ENCODE assay signal across 18 cellular contexts in genomic region chr14:90293766-90294471, GRCh38. TPM values are rescaled to one million over a fixed set of nuclear protein-coding genes. Genes with fewer than 3 reads are reported as not detected.
DNase-seq lines count a peak whose midpoint lies in the region; ATAC-seq, FAIRE-seq and TF ChIP-seq lines count a peak whose summit lies in the region.
"Had no signal": no experiment of that assay in that cellular context is flagged by ENCODE, and none has a peak within 500 bp of the region (broad histone marks: within the 10 kb centered on the region; RNA-seq: fewer than 3 reads in every experiment).

No MANE protein-coding gene starts in this region.

- in situ Hi-C loops in HepG2 (cut with HindIII; ENCODE audit: extremely low pct_ligation_motif_present, low pct_unique_long_range_greater_than_20kb) = no loop called here

- no peaks in the 10 kb centered on the region for H3K27me3 Mint-ChIP-seq in dendritic cell treated with granulocyte-macrophage colony-stimulating factor and Interleukin-4, amounts not matched to agents 40 ng/mL and 50 ng/mL, for 4 days
- no peaks in the 10 kb centered on the region for H3K27me3 Mint-ChIP-seq in MCF 10A (ENCODE audit: insufficient read depth, unreplicated experiment)
- H3K27me3 Mint-ChIP-seq: CD8-positive, alpha-beta memory T cell had no signal

- TF ChIP-seq POLR2A in HepG2 (IDR thresholded peaks at IDR 0.05; ENCODE audit: insufficient read depth in 1 of 2, low read depth in 2 of 2, low read length in 2 of 2) = no peak

- no peaks in the 10 kb centered on the region for H3K9me3 Mint-ChIP-seq in dendritic cell treated with granulocyte-macrophage colony-stimulating factor and Interleukin-4, amounts not matched to agents 40 ng/mL and 50 ng/mL, for 4 days
- no peaks in the 10 kb centered on the region for H3K9me3 Mint-ChIP-seq in MCF 10A (ENCODE audit: unreplicated experiment)
- H3K9me3 Mint-ChIP-seq: CD8-positive, alpha-beta memory T cell had no signal

- intact Hi-C loops in dendritic cell treated with granulocyte-macrophage colony-stimulating factor and Interleukin-4, amounts not matched to agents 40 ng/mL and 50 ng/mL, for 4 days (cut with micrococcal nuclease) = no loop called here
- intact Hi-C loops in HepG2 (cut with micrococcal nuclease; ENCODE audit: unreplicated experiment) (no loop called here), MCF 10A (cut with micrococcal nuclease) (no loop called here)

- no peak for TF ChIP-seq RAD21 in HepG2 (CRISPR knock-in tag; IDR thresholded peaks at IDR 0.05)

- no peaks in the 10 kb centered on the region for H3K79me2 ChIP-seq in HepG2 (ENCODE audit: insufficient read depth, low read length)

- no peaks in the 10 kb centered on the region for H3K9me3 ChIP-seq in HepG2 (ENCODE audit: low read length)
- H3K9me3 ChIP-seq: BLaER1, HAP-1 had no signal

- no peak overlapping the region for H3K4me2 ChIP-seq in HepG2 (ENCODE audit: low read depth, low read length)
- H3K4me2 ChIP-seq: BLaER1 had no signal

- no peak overlapping the region for H3K27ac ChIP-seq in HepG2 (ENCODE audit: extremely low read length, insufficient read depth, low read length)
- H3K27ac ChIP-seq: BLaER1 had no signal

- no TSS peak for BruUV-seq in HepG2 (replicated peaks; lab: Mats Ljungman, UMichigan)
- BruUV-seq in MCF 10A (replicated peaks; lab: Mats Ljungman, UMichigan) = no TSS peak

- TF ChIP-seq EP300 in HepG2 (IDR thresholded peaks at IDR 0.05; ENCODE audit: low read depth in 2 of 2, low read length in 2 of 2) (no peak), HepG2 (CRISPR knock-in tag; IDR thresholded peaks at IDR 0.05; ENCODE audit: borderline replicate concordance) (no peak)

- H3K4me3 ChIP-seq in HepG2 (replicated peaks in 1 of 3; ENCODE audit: insufficient read depth in 1 of 3, low read depth in 2 of 3, low read length in 3 of 3) = no peak overlapping the region
- H3K4me3 ChIP-seq: BLaER1, HAP-1 had no signal

- peak overlapping the region; percentile 65 for H3K27ac Mint-ChIP-seq in dendritic cell treated with granulocyte-macrophage colony-stimulating factor and Interleukin-4, amounts not matched to agents 40 ng/mL and 50 ng/mL, for 4 days
- no peak overlapping the region for H3K27ac Mint-ChIP-seq in MCF 10A (ENCODE audit: low read depth, unreplicated experiment)

- peaks cover 44% of the 10 kb centered on the region for H3K4me1 Mint-ChIP-seq in dendritic cell treated with granulocyte-macrophage colony-stimulating factor and Interleukin-4, amounts not matched to agents 40 ng/mL and 50 ng/mL, for 4 days (ENCODE audit: low read depth)
- no peaks in the 10 kb centered on the region for H3K4me1 Mint-ChIP-seq in MCF 10A (ENCODE audit: insufficient read depth, unreplicated experiment)

- H3K4me3 Mint-ChIP-seq in dendritic cell treated with granulocyte-macrophage colony-stimulating factor and Interleukin-4, amounts not matched to agents 40 ng/mL and 50 ng/mL, for 4 days = no peak overlapping the region
- no peak overlapping the region for H3K4me3 Mint-ChIP-seq in MCF 10A (ENCODE audit: unreplicated experiment)
- H3K4me3 Mint-ChIP-seq: CD8-positive, alpha-beta memory T cell had no signal

- peak; percentile 57; the same call in 2 of the 3 replicates for ATAC-seq in HepG2
- no peak for ATAC-seq in HG03159 (IDR thresholded peaks at IDR 0.05; ENCODE audit: unreplicated experiment)

- WGBS in HepG2 (ENCODE audit: low lambda C conversion rate) = 94% methylated on average over 5 of the region's 5 CpGs

- H4K20me1 ChIP-seq in HepG2 (ENCODE audit: insufficient read depth, low read length) = no peaks in the 10 kb centered on the region
- H4K20me1 ChIP-seq: BLaER1 had no signal

- TF ChIP-seq CTCF in HepG2 (CRISPR knock-in tag; IDR thresholded peaks at IDR 0.05) (no peak), MCF 10A (IDR thresholded peaks at IDR 0.05; ENCODE audit: unreplicated experiment) (no peak)

- CTCF ChIA-PET in HepG2 (lab: Yijun Ruan, JAX; ENCODE audit: low intra/inter-chr PET ratio, low total read pairs) (no interaction called here), MCF 10A (lab: Yijun Ruan, JAX) (interaction anchor here (0.5 to 2.4 kb wide), 3 partner anchors 375 to 886 kb away, joined by 4 to 5 read pairs (median 4); no protein-coding TSS in a partner anchor)

- no peaks in the 10 kb centered on the region for H3K27me3 ChIP-seq in HepG2 (ENCODE audit: control insufficient read depth in 1 of 2, insufficient read depth in 2 of 2, low read length in 2 of 2)
- H3K27me3 ChIP-seq: BLaER1 had no signal

- H2AFZ ChIP-seq in HepG2 (ENCODE audit: low read length) = no peak overlapping the region

- peaks cover 4 to 60% of the 10 kb centered on the region in 2 experiments for H3K36me3 ChIP-seq in HepG2 (replicated peaks in 1 of 2; ENCODE audit: control insufficient read depth in 1 of 2, insufficient read depth in 2 of 2, low read length in 2 of 2)

- no peak overlapping the region for H3K9ac ChIP-seq in HepG2 (ENCODE audit: insufficient read depth, low read depth, low read length)
- H3K9ac ChIP-seq: BLaER1 had no signal

- H3K36me3 Mint-ChIP-seq in dendritic cell treated with granulocyte-macrophage colony-stimulating factor and Interleukin-4, amounts not matched to agents 40 ng/mL and 50 ng/mL, for 4 days (ENCODE audit: low read depth) = peaks cover 46% of the 10 kb centered on the region
- peaks cover 66% of the 10 kb centered on the region for H3K36me3 Mint-ChIP-seq in MCF 10A (ENCODE audit: insufficient read depth, unreplicated experiment)

- H3K4me1 ChIP-seq in HepG2 (ENCODE audit: insufficient read depth, low read length) = no peaks in the 10 kb centered on the region; the same call in 1 of the 2 replicates
- H3K4me1 ChIP-seq: HAP-1 had no signal

- DNase-seq in NCI-H345 (lab: John Stamatoyannopoulos, UW) (peak; percentile 20), NCI-H345 treated with DMSO at 0.1 percent for 48 hours (lab: John Stamatoyannopoulos, UW; ENCODE audit: unreplicated experiment) (no peak), NCI-H526 (lab: John Stamatoyannopoulos, UW) (peak; percentile 22 to 59), HepG2 (ENCODE audit: low spot score) (no peak), MCF 10A (ENCODE audit: unreplicated experiment) (no peak)
- DNase-seq in central memory CD4-positive, alpha-beta T cell = no peak
- DNase-seq: 8988T; CD8-positive, alpha-beta memory T cell; DMS79 treated with DMSO at 0.1 percent for 48 hours; KBM-7; NCI-H1694; NCI-H226; NCI-H774 had no signal

- POLR2A ChIA-PET in HepG2 (lab: Yijun Ruan, JAX) (no interaction called here), MCF 10A (lab: Yijun Ruan, JAX) (no interaction called here)

- FAIRE-seq in HepG2 (lab: Jason Lieb, UNC) = no peak
- FAIRE-seq: D721Med had no signal

TF ChIP-seq in HepG2, 621 proteins besides CTCF, POLR2A, EP300 and RAD21:
- TF ChIP-seq TEAD3 (CRISPR knock-in tag; optimal IDR thresholded peaks at IDR 0.05; ENCODE audit: borderline replicate concordance) = peak; percentile 41
- no peak for TF ChIP-seq ZNF34 (CRISPR knock-in tag; IDR thresholded peaks at IDR 0.05; ENCODE audit: borderline replicate concordance)

RNA-seq across cellular contexts. Expression of gene PSMC1, which starts 37.6 kb away (rescaled TPM):
- total RNA-seq in HepG2 (2016; rRNA removed; fragmentation: Illumina TruSeq; extraction: Trizol) = 167 and 271 TPM in 2 replicates
- total RNA-seq in HepG2 (2016; cell fraction: cytosol; rRNA removed; fragmentation: Illumina TruSeq; extraction: Trizol; ENCODE audit: low read depth) = 24.3 and 31.2 TPM in 2 replicates
- 177 and 276 TPM in 2 replicates for total RNA-seq in HepG2 (2016; cell fraction: insoluble cytoplasmic fraction; rRNA removed; fragmentation: Illumina TruSeq; extraction: Trizol)
- 48.2 and 56.4 TPM in 2 replicates for total RNA-seq in HepG2 (2016; cell fraction: membrane; rRNA removed; fragmentation: Illumina TruSeq; extraction: Trizol)
- 71.4 and 87.1 TPM in 2 replicates for total RNA-seq in HepG2 (2016; cell fraction: nucleus; rRNA removed; fragmentation: Illumina TruSeq; extraction: Trizol)
- 41.9 and 48.6 TPM in 2 replicates for polyA plus RNA-seq in HepG2 (2011; rRNA removed)
- 33.2 and 46.5 TPM in 2 replicates for polyA plus RNA-seq in HepG2 (2011; cell fraction: cytosol; rRNA removed)
- 15.1 and 17.6 TPM in 2 replicates for polyA plus RNA-seq in HepG2 (2011; cell fraction: nucleus; rRNA removed)
- polyA plus RNA-seq in HepG2 (2012) = 46.0 and 80.3 TPM in 2 replicates
- polyA plus RNA-seq in HepG2 (2016; cell fraction: cytosol; fragmentation: Illumina TruSeq; extraction: Trizol; ENCODE audit: low read depth) = 37.4 and 37.8 TPM in 2 replicates
- polyA plus RNA-seq in HepG2 (2016; cell fraction: insoluble cytoplasmic fraction; fragmentation: Illumina TruSeq; extraction: Trizol; ENCODE audit: low read depth) = 266 and 272 TPM in 2 replicates
- 40.5 and 49.0 TPM in 2 replicates for polyA plus RNA-seq in HepG2 (2016; cell fraction: membrane; fragmentation: Illumina TruSeq; extraction: Trizol; ENCODE audit: low read depth)
- 94.6 and 95.5 TPM in 2 replicates for polyA plus RNA-seq in HepG2 (2016; cell fraction: nucleus; fragmentation: Illumina TruSeq; extraction: Trizol; ENCODE audit: insufficient read depth, low read depth)
- polyA minus RNA-seq in HepG2 (2011; rRNA and poly(A)+ RNA removed; ENCODE audit: low replicate concordance) = 12.0 and 42.5 TPM in 2 replicates
- 28.4 and 38.6 TPM in 2 replicates for polyA minus RNA-seq in HepG2 (2011; cell fraction: cytosol; rRNA and poly(A)+ RNA removed)
- 53.9 and 71.6 TPM in 2 replicates for polyA minus RNA-seq in HepG2 (2011; cell fraction: nucleus; rRNA and poly(A)+ RNA removed)
- 107 and 125 TPM in 2 replicates for total RNA-seq in MCF 10A (2022)

RNA-seq across cellular contexts. Expression of gene NRDE2, which starts 37.8 kb away (rescaled TPM):
- total RNA-seq in HepG2 (2016; rRNA removed; fragmentation: Illumina TruSeq; extraction: Trizol) (12.5 and 16.9 TPM in 2 replicates), MCF 10A (2022) (16.5 and 18.4 TPM in 2 replicates)
- total RNA-seq in HepG2 (2016; cell fraction: cytosol; rRNA removed; fragmentation: Illumina TruSeq; extraction: Trizol; ENCODE audit: low read depth) = 2.5 and 3.0 TPM in 2 replicates
- 14.5 and 15.2 TPM in 2 replicates for total RNA-seq in HepG2 (2016; cell fraction: insoluble cytoplasmic fraction; rRNA removed; fragmentation: Illumina TruSeq; extraction: Trizol)
- total RNA-seq in HepG2 (2016; cell fraction: membrane; rRNA removed; fragmentation: Illumina TruSeq; extraction: Trizol) = 3.4 and 3.9 TPM in 2 replicates
- total RNA-seq in HepG2 (2016; cell fraction: nucleus; rRNA removed; fragmentation: Illumina TruSeq; extraction: Trizol) = 19.1 and 19.5 TPM in 2 replicates
- polyA plus RNA-seq in HepG2 (2011; rRNA removed) = 5.6 TPM in 2 replicates
- 4.7 and 5.4 TPM in 2 replicates for polyA plus RNA-seq in HepG2 (2011; cell fraction: cytosol; rRNA removed)
- 12.3 and 13.4 TPM in 2 replicates for polyA plus RNA-seq in HepG2 (2011; cell fraction: nucleus; rRNA removed)
- polyA plus RNA-seq in HepG2 (2012) = 5.2 and 6.2 TPM in 2 replicates
- 0.38 and 0.41 TPM in 2 replicates for polyA plus RNA-seq in HepG2 (2016; cell fraction: cytosol; fragmentation: Illumina TruSeq; extraction: Trizol; ENCODE audit: low read depth)
- 9.6 and 10.3 TPM in 2 replicates for polyA plus RNA-seq in HepG2 (2016; cell fraction: insoluble cytoplasmic fraction; fragmentation: Illumina TruSeq; extraction: Trizol; ENCODE audit: low read depth)
- polyA plus RNA-seq in HepG2 (2016; cell fraction: membrane; fragmentation: Illumina TruSeq; extraction: Trizol; ENCODE audit: low read depth) = 0.86 and 0.92 TPM in 2 replicates
- polyA plus RNA-seq in HepG2 (2016; cell fraction: nucleus; fragmentation: Illumina TruSeq; extraction: Trizol; ENCODE audit: insufficient read depth, low read depth) = 14.5 and 18.6 TPM in 2 replicates
- 9.4 and 26.4 TPM in 2 replicates for polyA minus RNA-seq in HepG2 (2011; rRNA and poly(A)+ RNA removed; ENCODE audit: low replicate concordance)
- 3.1 and 3.3 TPM in 2 replicates for polyA minus RNA-seq in HepG2 (2011; cell fraction: cytosol; rRNA and poly(A)+ RNA removed)
- polyA minus RNA-seq in HepG2 (2011; cell fraction: nucleus; rRNA and poly(A)+ RNA removed) = 24.8 and 25.6 TPM in 2 replicates

Comparison
In these comparisons a context has a peak if more than half of its experiments do, and no peak if none do; other contexts are left out.
1. DNase-seq: peak in NCI-H345 (single experiment) and NCI-H526 (2 of 2); none in NCI-H345 treated with DMSO at 0.1 percent for 48 hours (single experiment), HepG2 (single experiment), MCF 10A (single experiment) and central memory CD4-positive, alpha-beta T cell (single experiment).